ENCODE assay signal across 8 cellular contexts in genomic region chr10:43304687-43305333, GRCh38. TPM values are rescaled to one million over a fixed set of nuclear protein-coding genes. Genes with fewer than 3 reads are reported as not detected.
DNase-seq lines count a peak whose midpoint lies in the region; ATAC-seq and TF ChIP-seq lines count a peak whose summit lies in the region.

No MANE protein-coding gene starts in this region.

- H3K27ac ChIP-seq in Peyer's patch = peak overlapping the region in 1 of 4 donors; percentile 42
- H3K27ac ChIP-seq in neutrophil = no peak overlapping the region
- H3K27ac ChIP-seq in subcutaneous abdominal adipose tissue (ENCODE audit: low read depth, low read length) = no peak overlapping the region
- H3K27ac ChIP-seq in RWPE1 = no peak overlapping the region

- no peak for TF ChIP-seq CTCF in Peyer's patch (IDR thresholded peaks at IDR 0.05)
- TF ChIP-seq CTCF in neutrophil (IDR thresholded peaks at IDR 0.05) = no peak
- TF ChIP-seq CTCF in RWPE1 (conservative IDR thresholded peaks at IDR 0.05; ENCODE audit: low read depth) = no peak

- H3K4me1 ChIP-seq in Peyer's patch = peaks cover 0 to 7% (median 3%) of the 10 kb centered on the region in 4 donors
- H3K4me1 ChIP-seq in neutrophil (ENCODE audit: control insufficient read depth in 1 of 2, insufficient read depth in 1 of 2, low read depth in 1 of 2, low read length in 1 of 2) = peaks cover 15 to 21% of the 10 kb centered on the region in 2 experiments
- H3K4me1 ChIP-seq in subcutaneous abdominal adipose tissue (ENCODE audit: control insufficient read depth in 5 of 5, insufficient read depth in 5 of 5, low read length in 5 of 5) = peaks cover 0 to 11% (median 7%) of the 10 kb centered on the region in 5 donors

- peak overlapping the region; percentile 18 to 46 (median 38) for H3K4me3 ChIP-seq in Peyer's patch
- H3K4me3 ChIP-seq in neutrophil (ENCODE audit: low read depth in 1 of 2, low read length in 1 of 2) = peak overlapping the region; percentile 54 to 60
- H3K4me3 ChIP-seq in subcutaneous abdominal adipose tissue (ENCODE audit: low read depth in 1 of 5, low read length in 5 of 5) = peak overlapping the region; percentile 35 to 63 (median 54)

- POLR2A ChIA-PET in RWPE1 (lab: Yijun Ruan, JAX; ENCODE audit: low non-redundant PET) = no interaction called here

- DNase-seq in Peyer's patch = peak; percentile 67 to 88 (median 86)
- DNase-seq in activated gamma-delta T cell treated with anti-CD3 and anti-CD28 coated beads, Interleukin-2, amount 50 U/mL, for 16 hours (ENCODE audit: low read depth) = peak; percentile 41
- DNase-seq in head of caudate nucleus = peak; percentile 18 to 86 (median 66)
- DNase-seq in RWPE1 (ENCODE audit: low spot score) = no peak
- DNase-seq in 8988T = no peak

- H3K27me3 ChIP-seq in Peyer's patch (no peaks in the 10 kb centered on the region), neutrophil (peaks cover 30% of the 10 kb centered on the region), subcutaneous abdominal adipose tissue (ENCODE audit: control insufficient read depth in 5 of 5, insufficient read depth in 4 of 5, low read length in 5 of 5) (peaks cover 0 to 8% (median 3%) of the 10 kb centered on the region in 5 donors)

- H3K9me3 ChIP-seq in Peyer's patch (no peaks in the 10 kb centered on the region), neutrophil (no peaks in the 10 kb centered on the region), subcutaneous abdominal adipose tissue (ENCODE audit: control insufficient read depth in 5 of 5, low read length in 5 of 5) (peaks cover 0 to 6% (median 0%) of the 10 kb centered on the region in 5 donors)

- ATAC-seq in GM19372 (IDR thresholded peaks at IDR 0.05; ENCODE audit: low read depth, unreplicated experiment) = peak; percentile 54

- TF ChIP-seq POLR2A in Peyer's patch (IDR thresholded peaks at IDR 0.05) = no peak

- peak overlapping the region in 2 of 5 donors; percentile 45 to 58 for H3K9ac ChIP-seq in subcutaneous abdominal adipose tissue (ENCODE audit: low read length in 5 of 5)

- intact Hi-C loops in head of caudate nucleus (cut with DNase I) = no loop called here

- no peaks in the 10 kb centered on the region for H3K36me3 ChIP-seq in Peyer's patch
- H3K36me3 ChIP-seq in neutrophil = no peaks in the 10 kb centered on the region
- no peaks in the 10 kb centered on the region for H3K36me3 ChIP-seq in subcutaneous abdominal adipose tissue (ENCODE audit: control insufficient read depth in 5 of 5, insufficient read depth in 5 of 5, low read length in 5 of 5)

- CTCF ChIA-PET in RWPE1 (lab: Yijun Ruan, JAX) = interaction anchor here (0.8 to 1.0 kb wide), 3 partner anchors 44 to 134 kb away, joined by 3 read pairs; no protein-coding TSS in a partner anchor

RNA-seq across cellular contexts. Expression of gene RASGEF1A, which starts 37.9 kb away (rescaled TPM):
- 1 to 10 TPM in 1 of 4 donors, not detected in 3; 3.0 TPM for total RNA-seq in Peyer's patch

Comparison
In these comparisons a context has a peak if more than half of its experiments do, and no peak if none do; other contexts are left out.
1. DNase-seq: peak in Peyer's patch (3 of 3), activated gamma-delta T cell treated with anti-CD3 and anti-CD28 coated beads, Interleukin-2, amount 50 U/mL, for 16 hours (single experiment) and head of caudate nucleus (42 of 42); none in RWPE1 (single experiment) and 8988T (single experiment).
2. Peak in every context shown above with its lines, with median percentiles within 50 percentile points of each other: H3K4me3 ChIP-seq.